Comparison of ENCODE assay signal across 14 cellular contexts in the genomic region with DNA sequence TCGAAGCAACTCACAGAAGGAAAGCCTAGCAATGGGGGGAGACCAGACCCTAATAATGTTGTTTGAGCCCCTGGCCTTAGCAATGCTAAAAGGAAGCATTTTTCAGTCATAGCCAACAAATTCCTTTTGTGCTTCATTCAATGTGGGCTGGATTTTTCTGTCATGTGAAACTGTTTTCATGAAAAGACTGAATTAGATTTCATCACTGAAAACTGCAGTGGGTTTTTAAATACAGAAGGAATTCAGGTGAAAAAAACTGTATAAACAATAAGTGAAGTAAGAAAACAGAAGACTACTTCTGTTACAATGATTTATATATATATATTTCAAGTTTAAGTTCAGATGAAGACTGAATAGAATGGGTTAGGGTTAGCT.
"Had no signal": no experiment of that assay in that cellular context is flagged by ENCODE, and none has a peak within 500 bp of the region (broad histone marks: within the 10 kb centered on the region; RNA-seq: fewer than 3 reads in every experiment).

No MANE protein-coding gene starts in this region.

- H3K4me1 ChIP-seq: spleen had no signal

- H3K27me3 ChIP-seq: brain microvascular endothelial cell, pancreas, spleen, testis, upper lobe of left lung had no signal

- H3K4me3 ChIP-seq: coronary artery, pancreas, spleen, testis, upper lobe of left lung had no signal

- H3K9me3 ChIP-seq: pancreas, spleen, testis, upper lobe of left lung had no signal

- H3K27ac ChIP-seq: brain microvascular endothelial cell, coronary artery, pancreas, spleen, testis, upper lobe of left lung had no signal

- H3K36me3 ChIP-seq: brain microvascular endothelial cell, pancreas, spleen, upper lobe of left lung had no signal

- DNase-seq: activated CD4-positive, alpha-beta T cell treated with anti-CD3 and anti-CD28 coated beads for 36 hours; activated CD4-positive, alpha-beta T cell treated with anti-CD3 and anti-CD28 coated beads, Interleukin-2, amount 50 U/mL, for 48 hours; activated naive CD4-positive, alpha-beta T cell; activated naive CD8-positive, alpha-beta T cell treated with anti-CD3 and anti-CD28 coated beads for 36 hours; brain microvascular endothelial cell; central memory CD4-positive, alpha-beta T cell; effector CD4-positive, alpha-beta T cell; naive thymus-derived CD4-positive, alpha-beta T cell; pancreas; spleen; stimulated activated CD4-positive, alpha-beta T cell treated with anti-CD3 and anti-CD28 coated beads, Interleukin-4, amount 100 ng/mL, for 4 hours; testis; upper lobe of left lung had no signal
